ENCODE assay signal across 8 cellular contexts in the genomic region with DNA sequence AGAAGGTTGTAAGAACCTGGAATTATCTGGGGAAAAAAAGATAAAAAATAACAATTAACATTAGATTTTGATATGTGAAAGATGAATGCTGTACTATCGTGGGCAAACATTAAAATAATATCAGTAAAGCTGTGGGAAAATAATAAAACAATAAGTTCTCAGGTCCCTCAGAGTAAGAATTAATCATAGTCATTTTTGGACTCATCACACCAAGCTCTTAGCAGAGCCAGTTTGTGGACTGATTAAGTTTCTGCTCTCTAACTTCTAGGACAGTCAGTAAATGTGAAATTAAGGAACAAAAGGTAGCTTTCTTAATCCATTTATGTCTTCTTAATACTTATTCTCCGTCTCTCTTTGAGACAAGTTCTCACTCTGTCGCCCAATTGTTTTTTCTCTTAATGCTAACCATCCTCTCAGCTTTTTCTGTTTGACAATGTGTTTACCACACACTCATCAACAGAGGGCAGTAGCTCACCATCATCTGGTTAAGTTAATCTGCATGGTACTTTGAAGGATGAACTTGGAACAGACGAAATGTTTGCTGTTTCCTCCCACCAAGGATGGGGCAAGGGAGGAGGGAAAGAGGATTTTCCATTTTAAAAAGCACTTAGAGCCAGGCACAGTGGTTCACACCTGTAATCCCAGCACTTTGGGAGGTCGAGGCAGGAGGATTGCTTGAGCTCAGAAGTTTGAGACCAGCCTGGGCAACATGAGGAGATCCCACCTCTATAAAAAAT. TPM values are rescaled to one million over a fixed set of nuclear protein-coding genes. Genes with fewer than 3 reads are reported as not detected.
DNase-seq lines count a peak whose midpoint lies in the region; ATAC-seq, FAIRE-seq and TF ChIP-seq lines count a peak whose summit lies in the region.

No MANE protein-coding gene starts in this region.

- H3K4me3 ChIP-seq in lower lobe of right lung: no peak overlapping the region

- no peaks in the 10 kb centered on the region for H3K36me3 ChIP-seq in lower lobe of right lung

- FAIRE-seq in TTC549 (lab: Jason Lieb, UNC): peak; percentile 85

- H3K4me1 ChIP-seq in lower lobe of right lung: peaks cover 8% of the 10 kb centered on the region

- H3K27ac ChIP-seq in lower lobe of right lung: no peak overlapping the region

- no peaks in the 10 kb centered on the region for H3K9me3 ChIP-seq in lower lobe of right lung

- intact Hi-C loops in lower lobe of right lung (cut with DNase I): loop anchor here (2.0 kb wide), 1 partner anchor 200 kb away; no protein-coding TSS in a partner anchor

- no peaks in the 10 kb centered on the region for H3K27me3 ChIP-seq in lower lobe of right lung (ENCODE audit: low read depth)

- peak; percentile 74 for TF ChIP-seq CTCF in lower lobe of right lung (IDR thresholded peaks at IDR 0.05)

- peak; percentile 40 for DNase-seq in COLO668 (lab: John Stamatoyannopoulos, UW; ENCODE audit: unreplicated experiment)
- peak; percentile 71 to 90 for DNase-seq in NCI-H2081 (lab: John Stamatoyannopoulos, UW)
- DNase-seq in effector CD4-positive, alpha-beta T cell: peak; percentile 53
- DNase-seq in lower lobe of right lung: no peak
- DNase-seq in superior temporal gyrus (ENCODE audit: extremely low spot score): peak; percentile 95

- peak; percentile 83 for ATAC-seq in GM18870 (IDR thresholded peaks at IDR 0.05; ENCODE audit: unreplicated experiment)
- ATAC-seq in HG03064 (IDR thresholded peaks at IDR 0.05; ENCODE audit: low read depth, unreplicated experiment): peak; percentile 75
- ATAC-seq in lower lobe of right lung: peak; percentile 89 to 93

RNA-seq across cellular contexts. Expression of a gene that starts 5.3 kb away (rescaled TPM):
- 33.6 TPM for total RNA-seq in lower lobe of right lung
